Comparison of ENCODE assay signal across 6 cellular contexts in genomic region chr6:169702640-169703246, GRCh38. TPM values are rescaled to one million over a fixed set of nuclear protein-coding genes. Genes with fewer than 3 reads are reported as not detected.
DNase-seq lines count a peak whose midpoint lies in the region; ATAC-seq and TF ChIP-seq lines count a peak whose summit lies in the region.

No MANE protein-coding gene starts in this region.

- ATAC-seq in GM19397 (IDR thresholded peaks at IDR 0.05; ENCODE audit: unreplicated experiment) (peak; percentile 4), HG03520 (IDR thresholded peaks at IDR 0.05; ENCODE audit: unreplicated experiment) (peak; percentile 7)
- ATAC-seq in activated T-cell treated with anti-CD3 and anti-CD28 coated beads, Interleukin-2, amount 50 U/mL, for 4 hours, result peak; percentile 21 to 27

- DNase-seq in activated T-cell treated with anti-CD3 and anti-CD28 coated beads, Interleukin-2, amount 50 U/mL, for 4 hours, result peak; percentile 18
- DNase-seq in type B pancreatic cell (ENCODE audit: extremely low spot score, unreplicated experiment) (no peak), G401 (ENCODE audit: low spot score) (no peak)

- H3K4me1 Mint-ChIP-seq in activated T-cell treated with anti-CD3 and anti-CD28 coated beads, Interleukin-2, amount 50 U/mL, for 4 hours (ENCODE audit: low read depth), result peaks cover 46% of the 10 kb centered on the region
- peaks cover 32% of the 10 kb centered on the region for H3K4me1 Mint-ChIP-seq in type B pancreatic cell (ENCODE audit: unreplicated experiment)

- no peaks in the 10 kb centered on the region for H3K27me3 Mint-ChIP-seq in activated T-cell treated with anti-CD3 and anti-CD28 coated beads, Interleukin-2, amount 50 U/mL, for 4 hours (ENCODE audit: low read depth)
- H3K27me3 Mint-ChIP-seq in type B pancreatic cell, result no peaks in the 10 kb centered on the region

- no peak for TF ChIP-seq CTCF in type B pancreatic cell (conservative IDR thresholded peaks at IDR 0.05)

- peak overlapping the region; percentile 91 for H3K27ac ChIP-seq in layer of hippocampus (ENCODE audit: low read depth, low read length)

- peak overlapping the region; percentile 93 for H3K27ac Mint-ChIP-seq in type B pancreatic cell

- H3K9me3 Mint-ChIP-seq in activated T-cell treated with anti-CD3 and anti-CD28 coated beads, Interleukin-2, amount 50 U/mL, for 4 hours, result no peaks in the 10 kb centered on the region
- no peaks in the 10 kb centered on the region for H3K9me3 Mint-ChIP-seq in type B pancreatic cell

- peaks cover 10% of the 10 kb centered on the region for H3K36me3 Mint-ChIP-seq in activated T-cell treated with anti-CD3 and anti-CD28 coated beads, Interleukin-2, amount 50 U/mL, for 4 hours (ENCODE audit: insufficient read depth)
- peaks cover 11% of the 10 kb centered on the region for H3K36me3 Mint-ChIP-seq in type B pancreatic cell

- H3K4me3 Mint-ChIP-seq in activated T-cell treated with anti-CD3 and anti-CD28 coated beads, Interleukin-2, amount 50 U/mL, for 4 hours, result peak overlapping the region; percentile 87
- peak overlapping the region; percentile 93 for H3K4me3 Mint-ChIP-seq in type B pancreatic cell

- H3K27me3 ChIP-seq in layer of hippocampus (ENCODE audit: control insufficient read depth, insufficient read depth, low read length), result no peaks in the 10 kb centered on the region

- in situ Hi-C loops in G401 (cut with HindIII; ENCODE audit: low sequenced_read_pairs), result no loop called here

RNA-seq across cellular contexts. Expression of gene C6orf120, which starts 0.8 kb away (rescaled TPM):
- total RNA-seq in activated T-cell treated with anti-CD3 and anti-CD28 coated beads, Interleukin-2, amount 50 U/mL, for 4 hours, result 10 to 100 TPM; 31.2 to 32.0 (median 31.4) TPM
- 30.4 and 30.8 TPM in 2 replicates for total RNA-seq in type B pancreatic cell (ENCODE audit: low replicate concordance)
- total RNA-seq in G401 (2014; rRNA removed; shearing (Covaris generic)), result 43.4 and 54.8 TPM in 2 replicates

RNA-seq across cellular contexts. Expression of gene WDR27, which starts 0.9 kb away (rescaled TPM):
- 10 to 100 TPM; 11.9 to 14.4 (median 13.4) TPM for total RNA-seq in activated T-cell treated with anti-CD3 and anti-CD28 coated beads, Interleukin-2, amount 50 U/mL, for 4 hours
- 61.2 and 112 TPM in 2 replicates for total RNA-seq in type B pancreatic cell (ENCODE audit: low replicate concordance)
- total RNA-seq in G401 (2014; rRNA removed; shearing (Covaris generic)), result 12.1 and 20.9 TPM in 2 replicates

RNA-seq across cellular contexts. Expression of gene PHF10, which starts 21.6 kb away (rescaled TPM):
- 10 to 100 TPM; 49.6 to 58.7 (median 53.8) TPM for total RNA-seq in activated T-cell treated with anti-CD3 and anti-CD28 coated beads, Interleukin-2, amount 50 U/mL, for 4 hours
- total RNA-seq in type B pancreatic cell (ENCODE audit: low replicate concordance), result 44.5 and 59.9 TPM in 2 replicates
- 43.2 and 47.4 TPM in 2 replicates for total RNA-seq in G401 (2014; rRNA removed; shearing (Covaris generic))

RNA-seq across cellular contexts. Expression of gene DYNLT2, which starts 48.6 kb away (rescaled TPM):
- 1 to 10 TPM in 2 of 3 donors, under 1 TPM in 1; 0.95 to 1.7 (median 1.6) TPM for total RNA-seq in activated T-cell treated with anti-CD3 and anti-CD28 coated beads, Interleukin-2, amount 50 U/mL, for 4 hours
- 2.1 and 2.6 TPM in 2 replicates for total RNA-seq in type B pancreatic cell (ENCODE audit: low replicate concordance)
- total RNA-seq in G401 (2014; rRNA removed; shearing (Covaris generic)), result 0.37 and 1.6 TPM in 2 replicates

RNA-seq across cellular contexts. Expression of gene ERMARD, which starts 48.7 kb away (rescaled TPM):
- total RNA-seq in activated T-cell treated with anti-CD3 and anti-CD28 coated beads, Interleukin-2, amount 50 U/mL, for 4 hours, result 10 to 100 TPM; 19.2 to 26.0 (median 22.4) TPM
- total RNA-seq in type B pancreatic cell (ENCODE audit: low replicate concordance), result 18.6 and 32.1 TPM in 2 replicates
- total RNA-seq in G401 (2014; rRNA removed; shearing (Covaris generic)), result 15.8 and 26.2 TPM in 2 replicates
